ENCODE assay signal across 19 cellular contexts in genomic region chr13:79360064-79360463, GRCh38. TPM values are rescaled to one million over a fixed set of nuclear protein-coding genes. Genes with fewer than 3 reads are reported as not detected.
DNase-seq lines count a peak whose midpoint lies in the region; ATAC-seq, FAIRE-seq and TF ChIP-seq lines count a peak whose summit lies in the region.
"Had no signal": no experiment of that assay in that cellular context is flagged by ENCODE, and none has a peak within 500 bp of the region (broad histone marks: within the 10 kb centered on the region; RNA-seq: fewer than 3 reads in every experiment).

No MANE protein-coding gene starts in this region.

- H3K9me3 Mint-ChIP-seq in activated CD4-positive, alpha-beta T cell treated with anti-CD3 and anti-CD28 coated beads for 36 hours (ENCODE audit: low read depth), result no peaks in the 10 kb centered on the region
- H3K9me3 Mint-ChIP-seq in stimulated activated effector memory CD8-positive, alpha-beta T cell treated with anti-CD3 and anti-CD28 coated beads, Interleukin-12 subunit alpha, Interleukin-12 subunit beta, amount 100 ng/mL, for 72 hours, result no peaks in the 10 kb centered on the region
- H3K9me3 Mint-ChIP-seq: H9 had no signal

- POLR2A ChIA-PET in activated CD4-positive, alpha-beta T cell treated with anti-CD3 and anti-CD28 coated beads for 36 hours (lab: Charles Lee), result no interaction called here

- peaks cover 70% of the 10 kb centered on the region for H3K36me3 Mint-ChIP-seq in activated CD4-positive, alpha-beta T cell treated with anti-CD3 and anti-CD28 coated beads for 36 hours (ENCODE audit: low read depth)
- H3K36me3 Mint-ChIP-seq in stimulated activated effector memory CD8-positive, alpha-beta T cell treated with anti-CD3 and anti-CD28 coated beads, Interleukin-12 subunit alpha, Interleukin-12 subunit beta, amount 100 ng/mL, for 72 hours, result peaks cover 100% of the 10 kb centered on the region

- ATAC-seq in activated CD4-positive, alpha-beta T cell treated with anti-CD3 and anti-CD28 coated beads for 36 hours, result peak; percentile 44
- ATAC-seq in HG03103 (IDR thresholded peaks at IDR 0.05; ENCODE audit: low read depth, unreplicated experiment), result peak; percentile 70
- peak; percentile 48 for ATAC-seq in stimulated activated effector memory CD8-positive, alpha-beta T cell treated with anti-CD3 and anti-CD28 coated beads, Interleukin-12 subunit alpha, Interleukin-12 subunit beta, amount 100 ng/mL, for 72 hours
- ATAC-seq: left lobe of liver, mucosa of descending colon had no signal

- peak; percentile 81 for FAIRE-seq in H54 (lab: Jason Lieb, UNC)
- FAIRE-seq: astrocyte had no signal

- H3K4me3 Mint-ChIP-seq in activated CD4-positive, alpha-beta T cell treated with anti-CD3 and anti-CD28 coated beads for 36 hours, result no peak overlapping the region
- H3K4me3 Mint-ChIP-seq in stimulated activated effector memory CD8-positive, alpha-beta T cell treated with anti-CD3 and anti-CD28 coated beads, Interleukin-12 subunit alpha, Interleukin-12 subunit beta, amount 100 ng/mL, for 72 hours, result no peak overlapping the region
- H3K4me3 Mint-ChIP-seq: H9 had no signal

- no peak for DNase-seq in activated CD4-positive, alpha-beta T cell treated with anti-CD3 and anti-CD28 coated beads for 36 hours
- DNase-seq in activated CD4-positive, alpha-beta T cell treated with anti-CD3 and anti-CD28 coated beads for 4 hours, result no peak
- DNase-seq in H54 (ENCODE audit: insufficient read length, low spot score) (no peak), SIG-M5 treated with dmso at 0.1 percent for 504 hours (lab: John Stamatoyannopoulos, UW; ENCODE audit: unreplicated experiment) (no peak), NCI-H187 (lab: John Stamatoyannopoulos, UW) (no peak)
- no peak for DNase-seq in stimulated activated effector memory CD8-positive, alpha-beta T cell treated with anti-CD3 and anti-CD28 coated beads, Interleukin-12 subunit alpha, Interleukin-12 subunit beta, amount 100 ng/mL, for 72 hours (ENCODE audit: low spot score in 2 of 2)
- no peak for DNase-seq in stimulated activated CD4-positive, alpha-beta T cell treated with anti-CD3 and anti-CD28 coated beads, Interleukin-15, amount 100 ng/mL, for 24 hours
- DNase-seq: 8988T; activated gamma-delta T cell; Calu3; effector memory CD4-positive, alpha-beta T cell; esophagus squamous epithelium; H9; mucosa of descending colon; NCI-H2029; tibial artery had no signal

- H3K27me3 Mint-ChIP-seq in activated CD4-positive, alpha-beta T cell treated with anti-CD3 and anti-CD28 coated beads for 36 hours, result no peaks in the 10 kb centered on the region

- no peak for TF ChIP-seq POLR2A in H54 (IDR thresholded peaks at IDR 0.05; ENCODE audit: low read depth, low read length)

- H3K4me1 Mint-ChIP-seq in activated CD4-positive, alpha-beta T cell treated with anti-CD3 and anti-CD28 coated beads for 36 hours, result peaks cover 42% of the 10 kb centered on the region
- H3K4me1 Mint-ChIP-seq in stimulated activated effector memory CD8-positive, alpha-beta T cell treated with anti-CD3 and anti-CD28 coated beads, Interleukin-12 subunit alpha, Interleukin-12 subunit beta, amount 100 ng/mL, for 72 hours, result peaks cover 25% of the 10 kb centered on the region
- H3K4me1 Mint-ChIP-seq: H9 had no signal

- no peak overlapping the region for H3K27ac Mint-ChIP-seq in activated CD4-positive, alpha-beta T cell treated with anti-CD3 and anti-CD28 coated beads for 36 hours
- H3K27ac Mint-ChIP-seq in stimulated activated effector memory CD8-positive, alpha-beta T cell treated with anti-CD3 and anti-CD28 coated beads, Interleukin-12 subunit alpha, Interleukin-12 subunit beta, amount 100 ng/mL, for 72 hours, result peak overlapping the region; percentile 35
- H3K27ac Mint-ChIP-seq: H9 had no signal

- CTCF ChIA-PET in activated CD4-positive, alpha-beta T cell treated with anti-CD3 and anti-CD28 coated beads for 36 hours (lab: Charles Lee), result interaction anchor here (0.7 kb wide), 1 partner anchor 25 kb away, joined by 3 read pairs; no protein-coding TSS in a partner anchor

- intact Hi-C loops in activated CD4-positive, alpha-beta T cell treated with anti-CD3 and anti-CD28 coated beads for 36 hours (cut with DNase I, micrococcal nuclease), result loop anchor here in 1 of 2 experiments (2.0 kb wide), 1 partner anchor 31 kb away; no protein-coding TSS in a partner anchor

RNA-seq across cellular contexts. Expression of gene RBM26, which starts 46.0 kb away (rescaled TPM):
- 10 to 100 TPM; 61.3 to 79.6 TPM for total RNA-seq in activated CD4-positive, alpha-beta T cell treated with anti-CD3 and anti-CD28 coated beads for 36 hours
